ENCODE assay signal across 12 cellular contexts in genomic region chr1:99851850-99852454, GRCh38. TPM values are rescaled to one million over a fixed set of nuclear protein-coding genes. Genes with fewer than 3 reads are reported as not detected.
DNase-seq lines count a peak whose midpoint lies in the region; ATAC-seq and TF ChIP-seq lines count a peak whose summit lies in the region.
"Had no signal": no experiment of that assay in that cellular context is flagged by ENCODE, and none has a peak within 500 bp of the region (broad histone marks: within the 10 kb centered on the region; RNA-seq: fewer than 3 reads in every experiment).

No MANE protein-coding gene starts in this region.

- peaks cover 15% of the 10 kb centered on the region for H3K36me3 Mint-ChIP-seq in activated naive CD4-positive, alpha-beta T cell treated with anti-CD3 and anti-CD28 coated beads, Interleukin-2, amount 50 U/mL, for 24 hours
- H3K36me3 Mint-ChIP-seq in WTC11, result peaks cover 29% of the 10 kb centered on the region
- peaks cover 5 to 9% (median 7%) of the 10 kb centered on the region in 3 donors for H3K36me3 Mint-ChIP-seq in immature natural killer cell

- no peak for ATAC-seq in WTC11
- ATAC-seq in stimulated activated naive CD8-positive, alpha-beta T cell treated with anti-CD3 and anti-CD28 coated beads, Interleukin-15, amount 100 ng/mL, for 72 hours, result no peak

- H3K27ac Mint-ChIP-seq in activated naive CD4-positive, alpha-beta T cell treated with anti-CD3 and anti-CD28 coated beads, Interleukin-2, amount 50 U/mL, for 24 hours, result peak overlapping the region; percentile 74
- H3K27ac Mint-ChIP-seq in WTC11, result peak overlapping the region; percentile 82
- H3K27ac Mint-ChIP-seq in immature natural killer cell, result peak overlapping the region in 1 of 6 donors; percentile 9
- H3K27ac Mint-ChIP-seq in stimulated activated naive CD8-positive, alpha-beta T cell treated with anti-CD3 and anti-CD28 coated beads, Interleukin-15, amount 100 ng/mL, for 72 hours, result peak overlapping the region in 1 of 2 donors; percentile 1

- H3K9me3 Mint-ChIP-seq in activated naive CD4-positive, alpha-beta T cell treated with anti-CD3 and anti-CD28 coated beads, Interleukin-2, amount 50 U/mL, for 24 hours, result no peaks in the 10 kb centered on the region
- H3K9me3 Mint-ChIP-seq in WTC11 (peaks cover 5% of the 10 kb centered on the region; the same call in 1 of the 2 replicates), immature natural killer cell (no peaks in the 10 kb centered on the region)
- no peaks in the 10 kb centered on the region for H3K9me3 Mint-ChIP-seq in stimulated activated naive CD8-positive, alpha-beta T cell treated with anti-CD3 and anti-CD28 coated beads, Interleukin-15, amount 100 ng/mL, for 72 hours

- no peak for DNase-seq in activated naive CD4-positive, alpha-beta T cell (lab: John Stamatoyannopoulos, UW)
- DNase-seq in WTC11 (ENCODE audit: low spot score), result no peak
- DNase-seq in immature natural killer cell, result no peak
- no peak for DNase-seq in stimulated activated naive CD8-positive, alpha-beta T cell treated with anti-CD3 and anti-CD28 coated beads, Interleukin-15, amount 100 ng/mL, for 72 hours
- no peak for DNase-seq in SW480 (ENCODE audit: low spot score)
- no peak for DNase-seq in GF-D8 (lab: John Stamatoyannopoulos, UW)
- DNase-seq in HuH-7 (ENCODE audit: low spot score), result no peak
- DNase-seq: activated naive CD4-positive, alpha-beta T cell treated with Interleukin-2 at 50 U/mL for 16 hours; NCI-H146; transverse colon; WERI-Rb-1 had no signal

- POLR2A ChIA-PET in WTC11 (lab: Charles Lee), result interaction anchor here (0.7 kb wide), 1 partner anchor 624 kb away, joined by 4 read pairs; no protein-coding TSS in a partner anchor

- peak overlapping the region; percentile 58 for H3K4me3 Mint-ChIP-seq in activated naive CD4-positive, alpha-beta T cell treated with anti-CD3 and anti-CD28 coated beads, Interleukin-2, amount 50 U/mL, for 24 hours
- H3K4me3 Mint-ChIP-seq in WTC11 (peak overlapping the region; percentile 92), immature natural killer cell (peak overlapping the region; percentile 1 to 24 (median 5))
- peak overlapping the region; percentile 16 to 29 for H3K4me3 Mint-ChIP-seq in stimulated activated naive CD8-positive, alpha-beta T cell treated with anti-CD3 and anti-CD28 coated beads, Interleukin-15, amount 100 ng/mL, for 72 hours

- no peak for TF ChIP-seq CTCF in WTC11 (IDR thresholded peaks at IDR 0.05)

- H3K4me1 Mint-ChIP-seq in activated naive CD4-positive, alpha-beta T cell treated with anti-CD3 and anti-CD28 coated beads, Interleukin-2, amount 50 U/mL, for 24 hours, result peaks cover 39% of the 10 kb centered on the region
- H3K4me1 Mint-ChIP-seq in WTC11, result peaks cover 32% of the 10 kb centered on the region
- peaks cover 20 to 38% of the 10 kb centered on the region in 2 donors for H3K4me1 Mint-ChIP-seq in immature natural killer cell
- H3K4me1 Mint-ChIP-seq in stimulated activated naive CD8-positive, alpha-beta T cell treated with anti-CD3 and anti-CD28 coated beads, Interleukin-15, amount 100 ng/mL, for 72 hours, result peaks cover 35% of the 10 kb centered on the region

- CTCF ChIA-PET in WTC11 (lab: Charles Lee), result no interaction called here

- no peaks in the 10 kb centered on the region for H3K27me3 Mint-ChIP-seq in activated naive CD4-positive, alpha-beta T cell treated with anti-CD3 and anti-CD28 coated beads, Interleukin-2, amount 50 U/mL, for 24 hours
- H3K27me3 Mint-ChIP-seq in WTC11 (ENCODE audit: low read depth) (no peaks in the 10 kb centered on the region), immature natural killer cell (ENCODE audit: low read depth in 3 of 3) (peaks cover 0 to 5% (median 2%) of the 10 kb centered on the region in 3 donors)
- no peaks in the 10 kb centered on the region for H3K27me3 Mint-ChIP-seq in stimulated activated naive CD8-positive, alpha-beta T cell treated with anti-CD3 and anti-CD28 coated beads, Interleukin-15, amount 100 ng/mL, for 72 hours

TF ChIP-seq in WTC11, 78 proteins besides CTCF, POLR2A, EP300 and RAD21 (continues in another document):
- no peak for TF ChIP-seq ZNF671 (CRISPR knock-in tag; IDR thresholded peaks at IDR 0.05)
- TF ChIP-seq GRHL2 (CRISPR knock-in tag; IDR thresholded peaks at IDR 0.05; ENCODE audit: insufficient replicate concordance, severe bottlenecking), result no peak
- TF ChIP-seq ZNF219 (CRISPR knock-in tag; IDR thresholded peaks at IDR 0.05; ENCODE audit: borderline replicate concordance), result no peak
- no peak for TF ChIP-seq ZNF138 (CRISPR knock-in tag; conservative IDR thresholded peaks at IDR 0.05)
- TF ChIP-seq, protein P1, sequence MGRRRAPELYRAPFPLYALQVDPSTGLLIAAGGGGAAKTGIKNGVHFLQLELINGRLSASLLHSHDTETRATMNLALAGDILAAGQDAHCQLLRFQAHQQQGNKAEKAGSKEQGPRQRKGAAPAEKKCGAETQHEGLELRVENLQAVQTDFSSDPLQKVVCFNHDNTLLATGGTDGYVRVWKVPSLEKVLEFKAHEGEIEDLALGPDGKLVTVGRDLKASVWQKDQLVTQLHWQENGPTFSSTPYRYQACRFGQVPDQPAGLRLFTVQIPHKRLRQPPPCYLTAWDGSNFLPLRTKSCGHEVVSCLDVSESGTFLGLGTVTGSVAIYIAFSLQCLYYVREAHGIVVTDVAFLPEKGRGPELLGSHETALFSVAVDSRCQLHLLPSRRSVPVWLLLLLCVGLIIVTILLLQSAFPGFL (CRISPR knock-in tag; IDR thresholded peaks at IDR 0.05; ENCODE audit: borderline replicate concordance), result no peak
- TF ChIP-seq SOX15 (CRISPR knock-in tag; IDR thresholded peaks at IDR 0.05), result no peak
- TF ChIP-seq FOXP1 (CRISPR knock-in tag; IDR thresholded peaks at IDR 0.05; ENCODE audit: borderline replicate concordance), result no peak
- no peak for TF ChIP-seq FOXJ3 (CRISPR knock-in tag; IDR thresholded peaks at IDR 0.05; ENCODE audit: borderline replicate concordance)
- TF ChIP-seq CBFB (CRISPR knock-in tag; IDR thresholded peaks at IDR 0.05; ENCODE audit: low read depth), result no peak
- no peak for TF ChIP-seq TCF7 (CRISPR knock-in tag; IDR thresholded peaks at IDR 0.05; ENCODE audit: low read depth)
- TF ChIP-seq, protein P2, sequence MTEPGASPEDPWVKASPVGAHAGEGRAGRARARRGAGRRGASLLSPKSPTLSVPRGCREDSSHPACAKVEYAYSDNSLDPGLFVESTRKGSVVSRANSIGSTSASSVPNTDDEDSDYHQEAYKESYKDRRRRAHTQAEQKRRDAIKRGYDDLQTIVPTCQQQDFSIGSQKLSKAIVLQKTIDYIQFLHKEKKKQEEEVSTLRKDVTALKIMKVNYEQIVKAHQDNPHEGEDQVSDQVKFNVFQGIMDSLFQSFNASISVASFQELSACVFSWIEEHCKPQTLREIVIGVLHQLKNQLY (CRISPR knock-in tag; IDR thresholded peaks at IDR 0.05), result no peak
- TF ChIP-seq ELF4 (CRISPR knock-in tag; IDR thresholded peaks at IDR 0.05; ENCODE audit: low read depth), result no peak
- no peak for TF ChIP-seq ZNF317 (CRISPR knock-in tag; IDR thresholded peaks at IDR 0.05; ENCODE audit: borderline replicate concordance, low read depth)
- no peak for TF ChIP-seq ZNF416 (CRISPR knock-in tag; IDR thresholded peaks at IDR 0.05)
- TF ChIP-seq E2F4 (CRISPR knock-in tag; IDR thresholded peaks at IDR 0.05; ENCODE audit: borderline replicate concordance, low read depth), result no peak
- no peak for TF ChIP-seq ZNF281 (CRISPR knock-in tag; IDR thresholded peaks at IDR 0.05)
- no peak for TF ChIP-seq SMAD3 (CRISPR knock-in tag; IDR thresholded peaks at IDR 0.05; ENCODE audit: borderline replicate concordance)
- TF ChIP-seq FOXK1 (CRISPR knock-in tag; IDR thresholded peaks at IDR 0.05), result no peak

RNA-seq across cellular contexts. Expression of gene AGL, which starts 1.8 kb away (rescaled TPM):
- 20.2 to 22.5 TPM (median 21.6 TPM) in 3 replicates for total RNA-seq in WTC11 (2021)
- polyA plus RNA-seq in immature natural killer cell, result 10 to 100 TPM in 1 of 3 donors, 1 to 10 TPM in 2; 5.0 to 10.8 (median 6.1) TPM

Comparison
In these comparisons a context has a peak if more than half of its experiments do, and no peak if none do; other contexts are left out.
1. H3K4me3 Mint-ChIP-seq: peak in every context shown above with its lines; median percentile 92 in WTC11; 58 in activated naive CD4-positive, alpha-beta T cell treated with anti-CD3 and anti-CD28 coated beads, Interleukin-2, amount 50 U/mL, for 24 hours; 22 in stimulated activated naive CD8-positive, alpha-beta T cell treated with anti-CD3 and anti-CD28 coated beads, Interleukin-15, amount 100 ng/mL, for 72 hours; 5 in immature natural killer cell.